In genomic region chr1:39657923-39658485, GRCh38 we compare ENCODE assay signal across 8 cellular contexts. TPM values are rescaled to one million over a fixed set of nuclear protein-coding genes. Genes with fewer than 3 reads are reported as not detected.
A peak's percentile ranks its signal among the peaks of the same experiment; 100 is the strongest.
DNase-seq lines count a peak whose midpoint lies in the region; ATAC-seq and TF ChIP-seq lines count a peak whose summit lies in the region.

No MANE protein-coding gene starts in this region.

- H3K4me1 ChIP-seq in esophagus muscularis mucosa, result peaks cover 0 to 16% (median 8%) of the 10 kb centered on the region in 4 donors

- peak overlapping the region; percentile 56 for H3K27ac Mint-ChIP-seq in activated CD8-positive, alpha-beta memory T cell treated with anti-CD3 and anti-CD28 coated beads, Interleukin-2, amount 10 ng/mL, durations not matched to agents 7 days and 5 days
- H3K27ac Mint-ChIP-seq in nephron, result no peak overlapping the region

- H3K4me3 ChIP-seq in esophagus muscularis mucosa, result no peak overlapping the region

- no peaks in the 10 kb centered on the region for H3K36me3 ChIP-seq in esophagus muscularis mucosa

- no peak overlapping the region for H3K27ac ChIP-seq in esophagus muscularis mucosa (replicated peaks in 1 of 4)

- no peaks in the 10 kb centered on the region for H3K9me3 Mint-ChIP-seq in activated CD8-positive, alpha-beta memory T cell treated with anti-CD3 and anti-CD28 coated beads, Interleukin-2, amount 10 ng/mL, durations not matched to agents 7 days and 5 days (ENCODE audit: low read depth)
- no peaks in the 10 kb centered on the region for H3K9me3 Mint-ChIP-seq in nephron

- intact Hi-C loops in esophagus muscularis mucosa (cut with DNase I), result no loop called here

- TF ChIP-seq POLR2A in esophagus muscularis mucosa (IDR thresholded peaks at IDR 0.05; ENCODE audit: low read depth), result no peak

- no peaks in the 10 kb centered on the region for H3K36me3 Mint-ChIP-seq in activated CD8-positive, alpha-beta memory T cell treated with anti-CD3 and anti-CD28 coated beads, Interleukin-2, amount 10 ng/mL, durations not matched to agents 7 days and 5 days
- no peaks in the 10 kb centered on the region for H3K36me3 Mint-ChIP-seq in nephron (ENCODE audit: low read depth)

- 37% methylated on average over 6 of the region's 6 CpGs for WGBS in esophagus muscularis mucosa

- peaks cover 12% of the 10 kb centered on the region for H3K4me1 Mint-ChIP-seq in activated CD8-positive, alpha-beta memory T cell treated with anti-CD3 and anti-CD28 coated beads, Interleukin-2, amount 10 ng/mL, durations not matched to agents 7 days and 5 days
- peaks cover 19% of the 10 kb centered on the region for H3K4me1 Mint-ChIP-seq in nephron

- no peak for TF ChIP-seq EP300 in esophagus muscularis mucosa (IDR thresholded peaks at IDR 0.05)

- DNase-seq in COLO829 (ENCODE audit: low spot score) (peak; percentile 60), NOMO-1 treated with dmso at 0.1 percent for 144 hours (lab: John Stamatoyannopoulos, UW; ENCODE audit: unreplicated experiment) (peak; percentile 28), esophagus muscularis mucosa (ENCODE audit: extremely low spot score) (no peak), superior temporal gyrus (ENCODE audit: extremely low spot score) (peak; percentile 70)
- peak; percentile 77 for DNase-seq in activated CD8-positive, alpha-beta memory T cell treated with anti-CD3 and anti-CD28 coated beads, Interleukin-2, amount 10 ng/mL, durations not matched to agents 7 days and 5 days

- peaks cover 0 to 14% (median 0%) of the 10 kb centered on the region in 4 donors for H3K27me3 ChIP-seq in esophagus muscularis mucosa

- peak; percentile 45 to 67 (median 51) for TF ChIP-seq CTCF in esophagus muscularis mucosa (IDR thresholded peaks at IDR 0.05)
- TF ChIP-seq CTCF in nephron (IDR thresholded peaks at IDR 0.05; ENCODE audit: unreplicated experiment in 3 of 3), result peak; percentile 70 to 84 (median 81)

- CTCF ChIA-PET in activated CD8-positive, alpha-beta memory T cell treated with anti-CD3 and anti-CD28 coated beads, Interleukin-2, amount 10 ng/mL, durations not matched to agents 7 days and 5 days (lab: Charles Lee), result interaction anchor here (0.7 to 12.3 kb wide), 43 partner anchors 10 to 600 kb away, joined by 3 to 264 read pairs (median 4); partner anchors contain the start of genes HEYL, HPCAL4, MYCL and NT5C1A

- no peaks in the 10 kb centered on the region for H3K9me3 ChIP-seq in esophagus muscularis mucosa

- ATAC-seq in HG02759 (IDR thresholded peaks at IDR 0.05; ENCODE audit: unreplicated experiment) (peak; percentile 60), GM18498 (IDR thresholded peaks at IDR 0.05; ENCODE audit: unreplicated experiment) (no peak)
- peak; percentile 78 for ATAC-seq in activated CD8-positive, alpha-beta memory T cell treated with anti-CD3 and anti-CD28 coated beads, Interleukin-2, amount 10 ng/mL, durations not matched to agents 7 days and 5 days

- H3K27me3 Mint-ChIP-seq in activated CD8-positive, alpha-beta memory T cell treated with anti-CD3 and anti-CD28 coated beads, Interleukin-2, amount 10 ng/mL, durations not matched to agents 7 days and 5 days, result peaks cover 5% of the 10 kb centered on the region
- H3K27me3 Mint-ChIP-seq in nephron (ENCODE audit: low read depth), result peaks cover 34% of the 10 kb centered on the region

- peak overlapping the region; percentile 39 for H3K4me3 Mint-ChIP-seq in activated CD8-positive, alpha-beta memory T cell treated with anti-CD3 and anti-CD28 coated beads, Interleukin-2, amount 10 ng/mL, durations not matched to agents 7 days and 5 days
- H3K4me3 Mint-ChIP-seq in nephron, result peak overlapping the region in 1 of 3 experiments; percentile 37

RNA-seq across cellular contexts. Expression of gene NT5C1A, which starts 13.9 kb away (rescaled TPM):
- under 1 TPM in 1 of 2 experiments, not detected in 1; 0.80 TPM for total RNA-seq in activated CD8-positive, alpha-beta memory T cell treated with anti-CD3 and anti-CD28 coated beads, Interleukin-2, amount 10 ng/mL, durations not matched to agents 7 days and 5 days
- total RNA-seq in esophagus muscularis mucosa, result under 1 TPM in 1 of 4 donors, not detected in 3; 0.26 TPM

RNA-seq across cellular contexts. Expression of gene HEYL, which starts 18.6 kb away (rescaled TPM):
- total RNA-seq in activated CD8-positive, alpha-beta memory T cell treated with anti-CD3 and anti-CD28 coated beads, Interleukin-2, amount 10 ng/mL, durations not matched to agents 7 days and 5 days, result not detected
- total RNA-seq in esophagus muscularis mucosa, result 1 to 10 TPM; 5.6 to 8.8 (median 8.4) TPM

RNA-seq across cellular contexts. Expression of gene HPCAL4, which starts 33.2 kb away (rescaled TPM):
- total RNA-seq in activated CD8-positive, alpha-beta memory T cell treated with anti-CD3 and anti-CD28 coated beads, Interleukin-2, amount 10 ng/mL, durations not matched to agents 7 days and 5 days, result under 1 TPM; 0.18 to 0.30 TPM
- total RNA-seq in esophagus muscularis mucosa, result under 1 TPM in 2 of 4 donors, not detected in 2; 0.13 to 0.33 TPM

Comparison
In these comparisons a context has a peak if more than half of its experiments do, and no peak if none do; other contexts are left out.
1. RNA of gene HEYL, which starts 18.6 kb away (total RNA-seq): 5.6 to 8.8 TPM in esophagus muscularis mucosa; not detected in activated CD8-positive, alpha-beta memory T cell treated with anti-CD3 and anti-CD28 coated beads, Interleukin-2, amount 10 ng/mL, durations not matched to agents 7 days and 5 days; every median in the first group is over 4 times any median in the second.